ENCODE assay signal across 10 cellular contexts in genomic region chr12:11758087-11758837, GRCh38.
DNase-seq lines count a peak whose midpoint lies in the region; ATAC-seq and TF ChIP-seq lines count a peak whose summit lies in the region.
"Had no signal": no experiment of that assay in that cellular context is flagged by ENCODE, and none has a peak within 500 bp of the region (broad histone marks: within the 10 kb centered on the region; RNA-seq: fewer than 3 reads in every experiment).

No MANE protein-coding gene starts in this region.

- H3K27ac ChIP-seq in esophagus squamous epithelium (peak overlapping the region; percentile 64 to 90 (median 83)), psoas muscle (peak overlapping the region; percentile 77)

- WGBS in esophagus squamous epithelium, 2 donors = 65 to 73% methylated on average over 7 to 8 of the region's 8 CpGs
- WGBS in psoas muscle, 3 donors = 39 to 58% (median 52%) methylated on average over 8 of the region's 8 CpGs

- intact Hi-C loops in Calu3 (cut with micrococcal nuclease; ENCODE audit: unreplicated experiment) = no loop called here
- intact Hi-C loops in esophagus squamous epithelium (cut with DNase I) = no loop called here
- intact Hi-C loops in psoas muscle (cut with DNase I) = loop anchor here in 1 of 2 donors (5.0 kb wide), 1 partner anchor 106 kb away; no protein-coding TSS in a partner anchor

- H3K4me1 ChIP-seq in esophagus squamous epithelium = peaks cover 12 to 70% (median 21%) of the 10 kb centered on the region in 3 donors
- H3K4me1 ChIP-seq in psoas muscle = peaks cover 52% of the 10 kb centered on the region

- no peaks in the 10 kb centered on the region for H3K9me3 Mint-ChIP-seq in Calu3 (ENCODE audit: low read depth, unreplicated experiment)

- no peaks in the 10 kb centered on the region for H3K9me3 ChIP-seq in esophagus squamous epithelium
- H3K9me3 ChIP-seq in psoas muscle = no peaks in the 10 kb centered on the region

- no peak overlapping the region for H3K4me3 ChIP-seq in esophagus squamous epithelium
- H3K4me3 ChIP-seq in psoas muscle = no peak overlapping the region

- CTCF ChIA-PET in Calu3 (lab: Charles Lee) = interaction anchor here (0.7 to 1.2 kb wide), 2 partner anchors 12 to 50 kb away, joined by 3 to 5 read pairs; no protein-coding TSS in a partner anchor

- H3K36me3 ChIP-seq in esophagus squamous epithelium = peaks cover 0 to 42% (median 0%) of the 10 kb centered on the region in 3 donors
- no peaks in the 10 kb centered on the region for H3K36me3 ChIP-seq in psoas muscle (ENCODE audit: insufficient read depth in 1 of 2, low read depth in 1 of 2)

- no peaks in the 10 kb centered on the region for H3K27me3 Mint-ChIP-seq in Calu3 (ENCODE audit: unreplicated experiment)

- no peak overlapping the region for H3K4me3 Mint-ChIP-seq in Calu3 (ENCODE audit: low read depth, unreplicated experiment)

- H3K4me1 Mint-ChIP-seq in Calu3 (ENCODE audit: low read depth, unreplicated experiment) = peaks cover 30% of the 10 kb centered on the region

- BruUV-seq in Calu3 (replicated peaks; lab: Mats Ljungman, UMichigan) = no TSS peak

- H3K36me3 Mint-ChIP-seq in Calu3 (ENCODE audit: insufficient read depth, unreplicated experiment) = peaks cover 22% of the 10 kb centered on the region

- DNase-seq in Calu3 (no peak), NCI-H2029 (lab: John Stamatoyannopoulos, UW) (peak; percentile 85), esophagus squamous epithelium (lab: John Stamatoyannopoulos, UW) (no peak), psoas muscle (no peak), NCI-H748 (lab: John Stamatoyannopoulos, UW; ENCODE audit: unreplicated experiment) (no peak), NOMO-1 treated with dmso at 0.1 percent for 144 hours (lab: John Stamatoyannopoulos, UW; ENCODE audit: unreplicated experiment) (no peak), NCI-H146 treated with DMSO at 0.1 percent for 48 hours (lab: John Stamatoyannopoulos, UW; ENCODE audit: unreplicated experiment) (no peak)
- no peak for DNase-seq in stimulated activated CD4-positive, alpha-beta T cell treated with anti-CD3 and anti-CD28 coated beads, Interleukin-2, amount 100 ng/mL, for 48 hours
- DNase-seq: activated naive CD4-positive, alpha-beta T cell treated with anti-CD3 and anti-CD28 coated beads, Interleukin-2, amount 50 U/mL, for 16 hours; stimulated activated CD4-positive, alpha-beta T cell treated with anti-CD3 and anti-CD28 coated beads, Interleukin-1b, Interleukin-23, amount 100 ng/mL, for 48 hours had no signal

- H3K27me3 ChIP-seq in esophagus squamous epithelium (no peaks in the 10 kb centered on the region), psoas muscle (ENCODE audit: insufficient read depth in 3 of 3, low read length in 2 of 3) (no peaks in the 10 kb centered on the region)

- peak overlapping the region; percentile 27 for H3K27ac Mint-ChIP-seq in Calu3 (ENCODE audit: unreplicated experiment)

- peak; percentile 55 to 80 (median 62) for ATAC-seq in psoas muscle

- TF ChIP-seq CTCF in Calu3 (IDR thresholded peaks at IDR 0.05; ENCODE audit: unreplicated experiment) (no peak), esophagus squamous epithelium (IDR thresholded peaks at IDR 0.05) (no peak), psoas muscle (IDR thresholded peaks at IDR 0.05) (no peak)

- TF ChIP-seq POLR2A in esophagus squamous epithelium (IDR thresholded peaks at IDR 0.05) = no peak
